In the genomic region with DNA sequence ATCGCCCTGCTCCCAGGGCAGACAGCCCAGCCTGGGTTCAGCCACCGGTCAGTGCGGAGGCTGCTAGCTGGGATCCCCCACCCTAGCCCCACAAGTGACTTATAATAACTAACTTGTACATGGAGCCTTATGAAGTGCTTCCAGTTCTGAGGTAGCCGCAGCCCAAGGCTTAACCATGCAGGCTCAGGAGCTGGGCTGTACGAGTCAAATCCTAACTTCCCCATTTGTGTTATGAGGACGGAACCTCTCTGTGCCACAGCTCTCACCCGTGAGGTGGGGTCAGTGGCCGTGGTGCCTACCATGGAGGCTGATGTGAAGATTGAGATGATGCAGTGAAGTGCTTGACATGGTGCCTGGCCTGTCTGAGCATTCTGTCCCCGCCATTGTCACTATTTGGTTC, we compare ENCODE assay signal across 1 cellular context.
TF ChIP-seq lines count a peak whose summit lies in the region.

No MANE protein-coding gene starts in this region.

TF ChIP-seq in H1, 55 proteins besides CTCF, POLR2A, EP300 and RAD21:
- TF ChIP-seq, protein P1, sequence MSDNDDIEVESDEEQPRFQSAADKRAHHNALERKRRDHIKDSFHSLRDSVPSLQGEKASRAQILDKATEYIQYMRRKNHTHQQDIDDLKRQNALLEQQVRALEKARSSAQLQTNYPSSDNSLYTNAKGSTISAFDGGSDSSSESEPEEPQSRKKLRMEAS (IDR thresholded peaks at IDR 0.05), result no peak
- TF ChIP-seq EZH2 (IDR thresholded peaks at IDR 0.05; ENCODE audit: low read depth, low read length, severe bottlenecking) (no peak), JUND (IDR thresholded peaks at IDR 0.05; ENCODE audit: low read length) (no peak), POLR2AphosphoS5 (IDR thresholded peaks at IDR 0.05; ENCODE audit: low read depth, low read length) (no peak), SIX5 (IDR thresholded peaks at IDR 0.05; ENCODE audit: low read depth, low read length) (no peak), SAP30 (IDR thresholded peaks at IDR 0.05; ENCODE audit: insufficient read depth, insufficient replicate concordance, low read length) (no peak), ZNF274 (IDR thresholded peaks at IDR 0.05; ENCODE audit: borderline replicate concordance, extremely low read depth, low read length) (no peak), TAF1 (IDR thresholded peaks at IDR 0.05; ENCODE audit: low read depth, low read length) (no peak), CHD1 (IDR thresholded peaks at IDR 0.05; ENCODE audit: low read depth, low read length) (no peak), CHD2 (IDR thresholded peaks at IDR 0.05; ENCODE audit: low read length) (no peak), CTBP2 (IDR thresholded peaks at IDR 0.05; ENCODE audit: borderline replicate concordance, insufficient read depth, insufficient read length, low read length) (no peak), BACH1 (IDR thresholded peaks at IDR 0.05; ENCODE audit: low read length) (no peak)
- TF ChIP-seq, protein P2, sequence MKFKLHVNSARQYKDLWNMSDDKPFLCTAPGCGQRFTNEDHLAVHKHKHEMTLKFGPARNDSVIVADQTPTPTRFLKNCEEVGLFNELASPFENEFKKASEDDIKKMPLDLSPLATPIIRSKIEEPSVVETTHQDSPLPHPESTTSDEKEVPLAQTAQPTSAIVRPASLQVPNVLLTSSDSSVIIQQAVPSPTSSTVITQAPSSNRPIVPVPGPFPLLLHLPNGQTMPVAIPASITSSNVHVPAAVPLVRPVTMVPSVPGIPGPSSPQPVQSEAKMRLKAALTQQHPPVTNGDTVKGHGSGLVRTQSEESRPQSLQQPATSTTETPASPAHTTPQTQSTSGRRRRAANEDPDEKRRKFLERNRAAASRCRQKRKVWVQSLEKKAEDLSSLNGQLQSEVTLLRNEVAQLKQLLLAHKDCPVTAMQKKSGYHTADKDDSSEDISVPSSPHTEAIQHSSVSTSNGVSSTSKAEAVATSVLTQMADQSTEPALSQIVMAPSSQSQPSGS (IDR thresholded peaks at IDR 0.05; ENCODE audit: low read length), result no peak
